ENCODE assay signal across 22 cellular contexts in the genomic region with DNA sequence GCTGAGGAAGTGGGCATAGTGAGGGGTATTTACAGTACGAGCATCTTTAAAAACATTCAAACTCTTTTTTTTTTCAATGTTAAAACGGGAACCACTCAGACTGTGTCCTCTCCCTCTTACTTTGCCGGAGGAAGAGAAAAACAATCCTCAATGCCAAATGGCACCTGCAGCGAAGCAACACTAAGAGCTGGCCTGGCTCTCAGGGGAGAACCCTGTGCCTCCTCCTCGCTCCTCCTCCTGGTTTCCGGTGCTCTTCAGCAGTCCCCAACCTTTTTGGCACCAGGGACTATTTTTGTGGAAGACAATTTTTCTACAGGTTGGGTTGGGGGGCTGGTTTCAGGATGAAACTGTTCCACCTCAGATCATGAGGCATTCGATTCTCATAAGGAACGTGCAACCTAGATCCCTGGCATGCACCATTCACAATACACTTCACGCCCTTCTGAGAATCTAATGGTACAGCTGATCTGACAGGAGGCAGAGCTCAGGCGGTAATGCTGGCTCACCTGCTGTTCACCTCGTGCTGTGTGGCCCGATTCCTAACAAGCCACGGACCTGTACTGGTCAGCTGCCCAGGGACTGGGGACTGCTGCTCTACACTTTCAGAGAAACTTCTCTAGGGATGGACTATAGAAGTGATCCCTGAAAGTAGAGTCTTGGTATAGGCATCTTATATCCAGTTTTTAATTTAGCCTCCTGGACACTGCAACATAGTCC.
"Had no signal": no experiment of that assay in that cellular context is flagged by ENCODE, and none has a peak within 500 bp of the region (broad histone marks: within the 10 kb centered on the region; RNA-seq: fewer than 3 reads in every experiment).

No MANE protein-coding gene starts in this region.

- ATAC-seq: left cardiac atrium; left lung; naive thymus-derived CD8-positive, alpha-beta T cell; sciatic nerve had no signal

- H3K4me1 ChIP-seq: lower lobe of right lung, parathyroid adenoma, right atrium auricular region, suprapubic skin, transverse colon, upper lobe of left lung, vagina had no signal

- H2AFZ ChIP-seq: parathyroid adenoma had no signal

- FAIRE-seq: keratinocyte had no signal

- H3K9me3 ChIP-seq: left lung, lower lobe of right lung, neutrophil, right atrium auricular region, suprapubic skin, thoracic aorta, transverse colon, upper lobe of left lung, vagina had no signal

- H3K4me3 ChIP-seq: left lung, lower lobe of right lung, right atrium auricular region, skin epidermis, suprapubic skin, thoracic aorta, transverse colon, upper lobe of left lung, vagina had no signal

- H3K27me3 ChIP-seq: right atrium auricular region, upper lobe of left lung, vagina had no signal

- H3K9ac ChIP-seq: parathyroid adenoma had no signal

- H3K79me2 ChIP-seq: parathyroid adenoma had no signal

- H3K36me3 ChIP-seq: left lung, lower lobe of right lung, neutrophil, right atrium auricular region, suprapubic skin, thoracic aorta, transverse colon, upper lobe of left lung, vagina had no signal

- H3K27ac ChIP-seq: left lung, lower lobe of right lung, neutrophil, parathyroid adenoma, right atrium auricular region, skin epidermis, suprapubic skin, thoracic aorta, transverse colon, upper lobe of left lung, vagina had no signal

- DNase-seq: hippocampal formation; kidney glomerular epithelial cell; left cardiac atrium; left lung; lower lobe of right lung; mammary epithelial cell; mesenchymal stem cell; naive thymus-derived CD8-positive, alpha-beta T cell; occipital lobe; stimulated activated CD4-positive, alpha-beta T cell treated with anti-CD3 and anti-CD28 coated beads, Interleukin-4, amount 100 ng/mL, for 24 hours; stimulated activated naive CD4-positive, alpha-beta T cell; transverse colon; upper lobe of left lung had no signal
